1 cellular context compared by ENCODE assay signal in the genomic region with DNA sequence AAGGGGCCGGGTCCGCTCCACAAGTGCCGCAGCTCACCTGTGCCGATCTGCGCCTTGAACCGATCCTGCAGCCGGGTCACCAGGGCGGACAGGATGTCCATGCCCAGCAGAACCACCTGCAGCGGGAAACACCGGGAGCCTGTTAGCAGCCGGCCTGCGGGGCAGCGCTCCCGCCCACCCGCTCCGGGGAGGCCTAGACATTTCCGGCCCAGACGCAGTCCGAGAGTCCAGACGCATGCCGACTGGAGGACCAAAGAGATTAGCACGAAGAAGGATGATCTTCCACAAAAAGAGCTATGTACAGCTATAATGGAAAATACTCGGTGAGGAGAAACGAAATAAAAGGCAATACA.
TF ChIP-seq lines count a peak whose summit lies in the region.

No MANE protein-coding gene starts in this region.

TF ChIP-seq in K562, 482 proteins besides CTCF, POLR2A, EP300 and RAD21 (continued from another document):
- TF ChIP-seq FIP1L1 (IDR thresholded peaks at IDR 0.05; ENCODE audit: low read depth, low read length, poor library complexity, severe bottlenecking), result peak; percentile 31
- TF ChIP-seq CCNT2 (IDR thresholded peaks at IDR 0.05; ENCODE audit: borderline replicate concordance, extremely low read depth, insufficient read length, low read depth, low read length), result no peak
- TF ChIP-seq ZNF134 (CRISPR knock-in tag; conservative IDR thresholded peaks at IDR 0.05), result no peak
- no peak for TF ChIP-seq JUND (IDR thresholded peaks at IDR 0.05; ENCODE audit: borderline replicate concordance, low read depth, low read length)
- no peak for TF ChIP-seq JUND (tag; IDR thresholded peaks at IDR 0.05; ENCODE audit: borderline replicate concordance, low read depth, low read length)
- TF ChIP-seq, protein P1, sequence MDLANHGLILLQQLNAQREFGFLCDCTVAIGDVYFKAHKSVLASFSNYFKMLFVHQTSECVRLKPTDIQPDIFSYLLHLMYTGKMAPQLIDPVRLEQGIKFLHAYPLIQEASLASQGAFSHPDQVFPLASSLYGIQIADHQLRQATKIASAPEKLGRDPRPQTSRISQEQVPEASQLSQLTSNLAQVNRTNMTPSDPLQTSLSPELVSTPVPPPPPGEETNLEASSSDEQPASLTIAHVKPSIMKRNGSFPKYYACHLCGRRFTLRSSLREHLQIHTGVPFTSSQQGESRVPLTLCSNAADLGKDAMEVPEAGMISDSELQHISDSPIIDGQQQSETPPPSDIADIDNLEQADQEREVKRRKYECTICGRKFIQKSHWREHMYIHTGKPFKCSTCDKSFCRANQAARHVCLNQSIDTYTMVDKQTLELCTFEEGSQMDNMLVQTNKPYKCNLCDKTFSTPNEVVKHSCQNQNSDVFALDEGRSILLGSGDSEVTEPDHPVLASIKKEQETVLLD (IDR thresholded peaks at IDR 0.05), result peak; percentile 7; the same call in 1 of the 2 replicates
- TF ChIP-seq MBD2 (IDR thresholded peaks at IDR 0.05; ENCODE audit: borderline replicate concordance, low read depth), result no peak
- TF ChIP-seq, protein P2, sequence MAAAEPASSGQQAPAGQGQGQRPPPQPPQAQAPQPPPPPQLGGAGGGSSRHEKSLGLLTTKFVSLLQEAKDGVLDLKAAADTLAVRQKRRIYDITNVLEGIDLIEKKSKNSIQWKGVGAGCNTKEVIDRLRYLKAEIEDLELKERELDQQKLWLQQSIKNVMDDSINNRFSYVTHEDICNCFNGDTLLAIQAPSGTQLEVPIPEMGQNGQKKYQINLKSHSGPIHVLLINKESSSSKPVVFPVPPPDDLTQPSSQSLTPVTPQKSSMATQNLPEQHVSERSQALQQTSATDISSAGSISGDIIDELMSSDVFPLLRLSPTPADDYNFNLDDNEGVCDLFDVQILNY (CRISPR knock-in tag; IDR thresholded peaks at IDR 0.05), result no peak
- no peak for TF ChIP-seq MCM2 (IDR thresholded peaks at IDR 0.05; ENCODE audit: low read depth)
- TF ChIP-seq MXI1 (IDR thresholded peaks at IDR 0.05; ENCODE audit: low read depth, low read length), result no peak
- no peak for TF ChIP-seq CBFA2T2 (conservative IDR thresholded peaks at IDR 0.05)
- no peak for TF ChIP-seq ZNF778 (CRISPR knock-in tag; IDR thresholded peaks at IDR 0.05)
- no peak; a peak in 2 of 4 replicates for TF ChIP-seq MAZ (CRISPR knock-in tag; conservative IDR thresholded peaks at IDR 0.05 in 1 of 2, IDR thresholded peaks at IDR 0.05 in 1 of 2)
- TF ChIP-seq ZNF436 (CRISPR knock-in tag; IDR thresholded peaks at IDR 0.05), result no peak
- no peak for TF ChIP-seq KHSRP (IDR thresholded peaks at IDR 0.05)
